8 cellular contexts compared by ENCODE assay signal in genomic region chr9:63859090-63859474, GRCh38.
DNase-seq lines count a peak whose midpoint lies in the region; ATAC-seq and TF ChIP-seq lines count a peak whose summit lies in the region.
"Not testable (repeated sequence)": the region's sequence is repeated elsewhere in the genome, so short reads cannot be mapped to it uniquely, and the experiment has no call there.

No MANE protein-coding gene starts in this region.

- H3K4me3 ChIP-seq in AG10803 (ENCODE audit: low read length) (0 out of 2 replicates have a peak overlapping the region, but pooled peaks have one; percentile 12), WERI-Rb-1 (ENCODE audit: low read depth, low read length) (peak overlapping the region; percentile 44), right cardiac atrium (ENCODE audit: low read length) (peak overlapping the region; percentile 33), suprapubic skin (peak overlapping the region; percentile 55)
- peak overlapping the region; percentile 8 for H3K4me3 ChIP-seq in effector memory CD4-positive, alpha-beta T cell (ENCODE audit: insufficient read depth, low read depth, low read length, poor library complexity, severe bottlenecking)

- not testable (repeated sequence) for TF ChIP-seq EP300 in suprapubic skin (IDR thresholded peaks at IDR 0.05)

- not testable (repeated sequence) for H3K9me3 Mint-ChIP-seq in HFFc6; activated naive CD8-positive, alpha-beta T cell treated with anti-CD3 and anti-CD28 coated beads, Interleukin-2, amount 10 ng/mL, durations not matched to agents 7 days and 5 days
- peaks cover 0 to 28% (median 11%) of the 10 kb centered on the region in 9 donors for H3K9me3 Mint-ChIP-seq in naive thymus-derived CD8-positive, alpha-beta T cell

- ATAC-seq in activated naive CD8-positive, alpha-beta T cell treated with anti-CD3 and anti-CD28 coated beads, Interleukin-2, amount 10 ng/mL, durations not matched to agents 7 days and 5 days (ENCODE audit: low read depth); right cardiac atrium; naive thymus-derived CD8-positive, alpha-beta T cell: not testable (repeated sequence)

- H3K4me1 ChIP-seq in effector memory CD4-positive, alpha-beta T cell (ENCODE audit: control insufficient read depth, insufficient read depth, low read length, poor library complexity, severe bottlenecking); right cardiac atrium (ENCODE audit: control insufficient read depth, insufficient read depth, low read length); suprapubic skin: not testable (repeated sequence)

- not testable (repeated sequence) for H3K9me3 ChIP-seq in WERI-Rb-1 (ENCODE audit: severe bottlenecking); effector memory CD4-positive, alpha-beta T cell (ENCODE audit: control insufficient read depth, low read length); right cardiac atrium (ENCODE audit: control insufficient read depth, low read length); suprapubic skin

- H3K4me1 Mint-ChIP-seq in HFFc6 (ENCODE audit: low read depth); activated naive CD8-positive, alpha-beta T cell treated with anti-CD3 and anti-CD28 coated beads, Interleukin-2, amount 10 ng/mL, durations not matched to agents 7 days and 5 days; naive thymus-derived CD8-positive, alpha-beta T cell: not testable (repeated sequence)

- not testable (repeated sequence) for TF ChIP-seq CTCF in AG10803 (conservative IDR thresholded peaks at IDR 0.05; ENCODE audit: low read length); HFFc6 (IDR thresholded peaks at IDR 0.05); WERI-Rb-1 (IDR thresholded peaks at IDR 0.05; ENCODE audit: low read depth, low read length); suprapubic skin (IDR thresholded peaks at IDR 0.05)

- H3K27me3 Mint-ChIP-seq in HFFc6 (ENCODE audit: insufficient read depth); activated naive CD8-positive, alpha-beta T cell treated with anti-CD3 and anti-CD28 coated beads, Interleukin-2, amount 10 ng/mL, durations not matched to agents 7 days and 5 days; naive thymus-derived CD8-positive, alpha-beta T cell: not testable (repeated sequence)

- not testable (repeated sequence) for TF ChIP-seq POLR2A in suprapubic skin (IDR thresholded peaks at IDR 0.05)

- not testable (repeated sequence) for DNase-seq in AG10803 (ENCODE audit: low read depth); HFFc6; effector memory CD4-positive, alpha-beta T cell
- peak; percentile 9 for DNase-seq in WERI-Rb-1
- DNase-seq in activated naive CD8-positive, alpha-beta T cell treated with anti-CD3 and anti-CD28 coated beads, Interleukin-2, amount 10 ng/mL, durations not matched to agents 7 days and 5 days, result peak; percentile 23
- DNase-seq in right cardiac atrium, result peak in 2 of 3 donors; percentile 9 to 47
- DNase-seq in naive thymus-derived CD8-positive, alpha-beta T cell, result peak in 1 of 10 donors; percentile 16
- peak in 1 of 2 donors; percentile 42 for DNase-seq in suprapubic skin (ENCODE audit: low spot score in 2 of 2)

- intact Hi-C loops in right cardiac atrium (cut with DNase I), result not testable (repeated sequence)

- H3K27me3 ChIP-seq in WERI-Rb-1 (ENCODE audit: insufficient read depth, low read depth, severe bottlenecking); effector memory CD4-positive, alpha-beta T cell (replicated peaks; ENCODE audit: control insufficient read depth, insufficient read depth, low read length, poor library complexity, severe bottlenecking); right cardiac atrium (ENCODE audit: control insufficient read depth, insufficient read depth); suprapubic skin: not testable (repeated sequence)

- H3K36me3 ChIP-seq in WERI-Rb-1; effector memory CD4-positive, alpha-beta T cell (ENCODE audit: control insufficient read depth, insufficient read depth, low read length); suprapubic skin: not testable (repeated sequence)

- not testable (repeated sequence) for H3K36me3 Mint-ChIP-seq in HFFc6 (ENCODE audit: low read depth); activated naive CD8-positive, alpha-beta T cell treated with anti-CD3 and anti-CD28 coated beads, Interleukin-2, amount 10 ng/mL, durations not matched to agents 7 days and 5 days; naive thymus-derived CD8-positive, alpha-beta T cell

- H3K27ac ChIP-seq in WERI-Rb-1; effector memory CD4-positive, alpha-beta T cell (ENCODE audit: insufficient read depth, low read length, poor library complexity, severe bottlenecking); right cardiac atrium (ENCODE audit: low read length): not testable (repeated sequence)
- H3K27ac ChIP-seq in suprapubic skin, result peak overlapping the region; percentile 59

- peak overlapping the region; percentile 51; the same call in 1 of the 2 replicates for H3K27ac Mint-ChIP-seq in HFFc6
- H3K27ac Mint-ChIP-seq in activated naive CD8-positive, alpha-beta T cell treated with anti-CD3 and anti-CD28 coated beads, Interleukin-2, amount 10 ng/mL, durations not matched to agents 7 days and 5 days, result not testable (repeated sequence)
- H3K27ac Mint-ChIP-seq in naive thymus-derived CD8-positive, alpha-beta T cell, result peak overlapping the region in 3 of 10 donors; percentile 38 to 72 (median 56)

- POLR2A ChIA-PET in activated naive CD8-positive, alpha-beta T cell treated with anti-CD3 and anti-CD28 coated beads, Interleukin-2, amount 10 ng/mL, durations not matched to agents 7 days and 5 days (lab: Charles Lee); naive thymus-derived CD8-positive, alpha-beta T cell (lab: Charles Lee): not testable (repeated sequence)

- WGBS in right cardiac atrium, result 33% methylated on average over 24 of the region's 24 CpGs
- WGBS in suprapubic skin, result 40% methylated on average over 20 of the region's 24 CpGs

- peak overlapping the region; percentile 83; the same call in 1 of the 2 replicates for H3K4me3 Mint-ChIP-seq in HFFc6
- H3K4me3 Mint-ChIP-seq in activated naive CD8-positive, alpha-beta T cell treated with anti-CD3 and anti-CD28 coated beads, Interleukin-2, amount 10 ng/mL, durations not matched to agents 7 days and 5 days, result peak overlapping the region; percentile 49
- peak overlapping the region in 7 of 10 donors; percentile 12 to 81 (median 54) for H3K4me3 Mint-ChIP-seq in naive thymus-derived CD8-positive, alpha-beta T cell
